In genomic region chr5:32173394-32174010, GRCh38 we compare ENCODE assay signal across 8 cellular contexts. TPM values are rescaled to one million over a fixed set of nuclear protein-coding genes. Genes with fewer than 3 reads are reported as not detected.
DNase-seq lines count a peak whose midpoint lies in the region; ATAC-seq lines count a peak whose summit lies in the region.

No MANE protein-coding gene starts in this region.

- H3K4me2 ChIP-seq in BLaER1, result peak overlapping the region; percentile 81

- peak; percentile 24 for DNase-seq in NCI-H524 treated with DMSO at 0.1 percent for 48 hours (lab: John Stamatoyannopoulos, UW)
- peak; percentile 63 for DNase-seq in activated T-cell treated with anti-CD3 and anti-CD28 coated beads, Interleukin-2, amount 50 U/mL, for 1 hour

- H3K27me3 ChIP-seq in BLaER1 (no peaks in the 10 kb centered on the region), esophagus (ENCODE audit: control insufficient read depth in 1 of 2, insufficient read depth in 2 of 2, low read length in 2 of 2) (no peaks in the 10 kb centered on the region), muscle layer of colon (ENCODE audit: control insufficient read depth in 1 of 2, insufficient read depth in 2 of 2, low read length in 2 of 2) (no peaks in the 10 kb centered on the region), subcutaneous abdominal adipose tissue (ENCODE audit: control insufficient read depth in 5 of 5, insufficient read depth in 4 of 5, low read length in 5 of 5) (no peaks in the 10 kb centered on the region)

- H4K20me1 ChIP-seq in BLaER1, result peaks cover 50% of the 10 kb centered on the region

- H3K4me3 ChIP-seq in BLaER1, result peak overlapping the region; percentile 99
- peak overlapping the region; percentile 77 to 100 for H3K4me3 ChIP-seq in esophagus (ENCODE audit: low read depth in 1 of 2, low read length in 2 of 2)
- peak overlapping the region; percentile 90 to 95 for H3K4me3 ChIP-seq in muscle layer of colon (ENCODE audit: low read depth in 1 of 2, low read length in 2 of 2)
- H3K4me3 ChIP-seq in subcutaneous abdominal adipose tissue (ENCODE audit: low read depth in 1 of 5, low read length in 5 of 5), result peak overlapping the region; percentile 91 to 94 (median 94)

- H3K9ac ChIP-seq in BLaER1 (peak overlapping the region; percentile 99), muscle layer of colon (ENCODE audit: low read length) (peak overlapping the region; percentile 90), subcutaneous abdominal adipose tissue (ENCODE audit: low read length in 5 of 5) (peak overlapping the region; percentile 89 to 97 (median 94))

- H3K36me3 ChIP-seq in BLaER1, result peaks cover 33% of the 10 kb centered on the region
- H3K36me3 ChIP-seq in esophagus (ENCODE audit: control insufficient read depth in 2 of 2, insufficient read depth in 2 of 2, low read length in 1 of 2), result peaks cover 0 to 3% of the 10 kb centered on the region in 2 donors
- peaks cover 15% of the 10 kb centered on the region for H3K36me3 ChIP-seq in muscle layer of colon (ENCODE audit: insufficient read depth, low read length)
- peaks cover 0 to 15% (median 3%) of the 10 kb centered on the region in 5 donors for H3K36me3 ChIP-seq in subcutaneous abdominal adipose tissue (ENCODE audit: control insufficient read depth in 5 of 5, insufficient read depth in 5 of 5, low read length in 5 of 5)

- 0 out of 2 replicates have a peak, but pooled peaks cover under 1% of the 10 kb centered on the region for H3K9me3 ChIP-seq in BLaER1
- H3K9me3 ChIP-seq in esophagus (ENCODE audit: control insufficient read depth in 2 of 2, insufficient read depth in 1 of 2, low read depth in 1 of 2, low read length in 1 of 2), result no peaks in the 10 kb centered on the region
- H3K9me3 ChIP-seq in muscle layer of colon (ENCODE audit: low read length), result no peaks in the 10 kb centered on the region
- H3K9me3 ChIP-seq in subcutaneous abdominal adipose tissue (ENCODE audit: control insufficient read depth in 5 of 5, low read length in 5 of 5), result no peaks in the 10 kb centered on the region

- peak; percentile 10 for ATAC-seq in GM19351 (IDR thresholded peaks at IDR 0.05; ENCODE audit: unreplicated experiment)
- ATAC-seq in HG03439 (IDR thresholded peaks at IDR 0.05; ENCODE audit: unreplicated experiment), result peak; percentile 20

- H3K27ac ChIP-seq in BLaER1 (peak overlapping the region; percentile 100), esophagus (ENCODE audit: low read depth in 2 of 2, low read length in 1 of 2) (peak overlapping the region; percentile 100), muscle layer of colon (ENCODE audit: low read depth, low read length) (peak overlapping the region; percentile 99), subcutaneous abdominal adipose tissue (ENCODE audit: low read depth, low read length) (peak overlapping the region; percentile 99)

- 0% methylated on average over 64 to 70 of the region's 70 CpGs for WGBS in esophagus, 2 donors

- H3K4me1 ChIP-seq in BLaER1 (peaks cover 30% of the 10 kb centered on the region), esophagus (ENCODE audit: control insufficient read depth in 2 of 2, insufficient read depth in 2 of 2, low read length in 1 of 2) (no peaks in the 10 kb centered on the region), muscle layer of colon (ENCODE audit: insufficient read depth, low read length) (peaks cover 26% of the 10 kb centered on the region), subcutaneous abdominal adipose tissue (ENCODE audit: control insufficient read depth in 5 of 5, insufficient read depth in 5 of 5, low read length in 5 of 5) (peaks cover 0 to 37% (median 34%) of the 10 kb centered on the region in 5 donors)

RNA-seq across cellular contexts. Expression of gene GOLPH3, which starts 0.6 kb away (rescaled TPM):
- polyA plus RNA-seq in esophagus, result 10 to 100 TPM; 31.9 to 34.9 TPM

Comparison
In these comparisons a context has a peak if more than half of its experiments do, and no peak if none do; other contexts are left out.
1. Peak in every context shown above with its lines: DNase-seq, ATAC-seq, H3K4me3 ChIP-seq and H3K27ac ChIP-seq.